ENCODE assay signal across 8 cellular contexts in the genomic region with DNA sequence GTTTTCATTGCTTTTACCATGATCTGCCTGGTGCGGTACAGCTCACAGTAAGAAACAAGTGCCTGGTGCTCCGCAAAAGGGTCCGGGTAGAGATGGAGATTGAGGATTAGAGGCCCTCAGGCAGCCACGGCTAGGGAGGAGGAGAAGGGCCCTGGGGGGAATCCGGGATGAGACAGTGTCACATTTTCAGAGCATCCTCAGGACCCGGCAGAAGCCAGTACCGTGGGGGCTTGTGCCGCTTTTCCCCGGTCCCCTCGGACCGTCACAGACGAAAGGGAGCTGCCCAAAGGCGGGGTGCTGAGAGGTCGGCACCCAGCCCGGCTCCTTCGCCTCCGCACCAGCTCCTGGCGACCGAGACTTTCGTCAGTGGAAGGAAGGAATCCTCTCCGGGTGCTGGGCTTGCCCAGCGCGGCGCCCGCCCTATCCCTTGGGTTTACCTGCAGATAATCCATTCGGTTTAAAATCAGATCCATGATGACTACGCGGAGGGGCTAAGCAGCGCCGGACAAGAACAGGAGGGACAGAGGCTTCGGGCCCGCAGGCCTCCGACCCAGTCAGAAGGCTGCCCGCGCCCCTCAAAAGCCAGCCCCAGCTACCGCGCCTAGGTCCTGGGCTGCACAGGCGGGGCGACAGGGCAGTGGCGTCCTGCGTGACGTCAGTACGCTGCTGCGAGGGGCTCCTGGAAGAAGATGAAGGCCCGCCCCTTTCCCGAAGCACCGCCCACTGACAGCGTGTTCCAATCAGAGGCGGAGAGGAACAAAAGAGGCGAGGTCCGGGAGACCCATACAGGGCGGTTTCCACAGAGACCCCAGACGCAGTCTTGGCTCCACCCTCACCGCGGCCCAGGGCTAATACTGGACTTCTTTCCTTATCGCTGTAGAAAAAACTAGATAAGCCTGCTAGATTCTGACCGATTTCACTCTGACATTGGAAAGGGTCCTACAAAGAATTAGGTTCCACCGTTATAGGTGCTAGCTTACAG. TPM values are rescaled to one million over a fixed set of nuclear protein-coding genes. Genes with fewer than 3 reads are reported as not detected.
A peak's percentile ranks its signal among the peaks of the same experiment; 100 is the strongest.
DNase-seq lines count a peak whose midpoint lies in the region; ATAC-seq and TF ChIP-seq lines count a peak whose summit lies in the region.

A gene with protein sequence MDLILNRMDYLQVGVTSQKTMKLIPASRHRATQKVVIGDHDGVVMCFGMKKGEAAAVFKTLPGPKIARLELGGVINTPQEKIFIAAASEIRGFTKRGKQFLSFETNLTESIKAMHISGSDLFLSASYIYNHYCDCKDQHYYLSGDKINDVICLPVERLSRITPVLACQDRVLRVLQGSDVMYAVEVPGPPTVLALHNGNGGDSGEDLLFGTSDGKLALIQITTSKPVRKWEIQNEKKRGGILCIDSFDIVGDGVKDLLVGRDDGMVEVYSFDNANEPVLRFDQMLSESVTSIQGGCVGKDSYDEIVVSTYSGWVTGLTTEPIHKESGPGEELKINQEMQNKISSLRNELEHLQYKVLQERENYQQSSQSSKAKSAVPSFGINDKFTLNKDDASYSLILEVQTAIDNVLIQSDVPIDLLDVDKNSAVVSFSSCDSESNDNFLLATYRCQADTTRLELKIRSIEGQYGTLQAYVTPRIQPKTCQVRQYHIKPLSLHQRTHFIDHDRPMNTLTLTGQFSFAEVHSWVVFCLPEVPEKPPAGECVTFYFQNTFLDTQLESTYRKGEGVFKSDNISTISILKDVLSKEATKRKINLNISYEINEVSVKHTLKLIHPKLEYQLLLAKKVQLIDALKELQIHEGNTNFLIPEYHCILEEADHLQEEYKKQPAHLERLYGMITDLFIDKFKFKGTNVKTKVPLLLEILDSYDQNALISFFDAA (minus strand): TSS at position 634 of the 982 bp plus-strand sequence. CDS start 161 bp downstream, at position 473.

- H3K9me3 Mint-ChIP-seq in CD8-positive, alpha-beta memory T cell: no peaks in the 10 kb centered on the region

- peak within 1 kb of the TSS; percentile 92 to 99 (median 97) for H3K4me3 Mint-ChIP-seq in CD8-positive, alpha-beta memory T cell

- peaks cover 7% of the 10 kb centered on the region for H3K4me1 ChIP-seq in CD8-positive, alpha-beta memory T cell (ENCODE audit: insufficient read depth, low read length)
- peaks cover 2% of the 10 kb centered on the region in 2 donors for H3K4me1 ChIP-seq in lung (ENCODE audit: control insufficient read depth in 2 of 2, insufficient read depth in 2 of 2, low read length in 2 of 2)

- H3K4me3 ChIP-seq in CD8-positive, alpha-beta memory T cell (ENCODE audit: low read length): peak within 1 kb of the TSS; percentile 78
- peak within 1 kb of the TSS; percentile 55 for H3K4me3 ChIP-seq in lung

- peak; percentile 91 to 96 (median 91) for DNase-seq in CD8-positive, alpha-beta memory T cell
- peak; percentile 82 for DNase-seq in HS-5 (ENCODE audit: low read depth)
- DNase-seq in NOMO-1 (lab: John Stamatoyannopoulos, UW; ENCODE audit: unreplicated experiment in 2 of 2): peak; percentile 90 to 93
- peak; percentile 94 for DNase-seq in effector CD8-positive, alpha-beta T cell (lab: John Stamatoyannopoulos, UW)
- DNase-seq in lung (ENCODE audit: low spot score): peak; percentile 99
- DNase-seq in stimulated activated CD4-positive, alpha-beta T cell treated with anti-CD3 and anti-CD28 coated beads, TNF-alpha, amount 100 ng/mL, for 4 hours (ENCODE audit: low read depth in 3 of 3): peak; percentile 90 to 96 (median 91)

- POLR2A ChIA-PET in CD8-positive, alpha-beta memory T cell (lab: Charles Lee): interaction anchor here (0.6 to 1.1 kb wide), 2 partner anchors 9 to 46 kb away, joined by 3 to 7 read pairs; no protein-coding TSS in a partner anchor
- POLR2A ChIA-PET in activated CD8-positive, alpha-beta memory T cell treated with anti-CD3 and anti-CD28 coated beads for 36 hours (lab: Charles Lee): interaction anchor here (0.7 to 1.1 kb wide), 2 partner anchors 46 to 69 kb away, joined by 3 to 5 read pairs; a partner anchor contains a TSS

- H3K4me1 Mint-ChIP-seq in CD8-positive, alpha-beta memory T cell: peaks cover 22 to 26% (median 22%) of the 10 kb centered on the region in 3 donors

- H3K36me3 ChIP-seq in CD8-positive, alpha-beta memory T cell (ENCODE audit: insufficient read depth, low read length): no peaks in the 10 kb centered on the region
- no peaks in the 10 kb centered on the region for H3K36me3 ChIP-seq in lung (ENCODE audit: control insufficient read depth in 2 of 2, insufficient read depth in 2 of 2, low read length in 2 of 2)

- H3K27ac Mint-ChIP-seq in CD8-positive, alpha-beta memory T cell: peak within 1 kb of the TSS; percentile 83 to 98 (median 95)

- peak within 1 kb of the TSS; percentile 71 for H3K27ac ChIP-seq in CD8-positive, alpha-beta memory T cell (ENCODE audit: low read depth, low read length)
- peak within 1 kb of the TSS; percentile 63 to 88 for H3K27ac ChIP-seq in lung (ENCODE audit: low read depth in 1 of 2, low read length in 1 of 2)

- H3K36me3 Mint-ChIP-seq in CD8-positive, alpha-beta memory T cell: peaks cover 7 to 25% (median 13%) of the 10 kb centered on the region in 3 donors

- CTCF ChIA-PET in CD8-positive, alpha-beta memory T cell (lab: Charles Lee): interaction anchor here (1.4 kb wide), 1 partner anchor 31 kb away, joined by 3 read pairs; no protein-coding TSS in a partner anchor
- CTCF ChIA-PET in activated CD8-positive, alpha-beta memory T cell treated with anti-CD3 and anti-CD28 coated beads for 36 hours (lab: Charles Lee): interaction anchor here (1.1 kb wide), 1 partner anchor 14 kb away, joined by 3 read pairs; no protein-coding TSS in a partner anchor

- ATAC-seq in GM19468 (IDR thresholded peaks at IDR 0.05; ENCODE audit: extremely low read depth, unreplicated experiment) (peak; percentile 99), lung (ENCODE audit: insufficient read depth, low FRiP score) (peak; percentile 99)

- TF ChIP-seq CTCF in lung (IDR thresholded peaks at IDR 0.05; ENCODE audit: control extremely low read depth, extremely low read depth): no peak

- 0 to 1% methylated on average over 58 of the region's 58 CpGs for WGBS in lung, 2 donors

- no peaks in the 10 kb centered on the region for H3K27me3 ChIP-seq in CD8-positive, alpha-beta memory T cell (ENCODE audit: insufficient read depth, low read length, poor library complexity, severe bottlenecking)
- no peaks in the 10 kb centered on the region for H3K27me3 ChIP-seq in lung (ENCODE audit: control insufficient read depth, insufficient read depth)

- peaks cover 12 to 28% of the 10 kb centered on the region in 2 donors for H3K27me3 Mint-ChIP-seq in CD8-positive, alpha-beta memory T cell

- H3K9me3 ChIP-seq in CD8-positive, alpha-beta memory T cell (ENCODE audit: low read length): no peaks in the 10 kb centered on the region
- H3K9me3 ChIP-seq in lung (ENCODE audit: control insufficient read depth in 2 of 2, insufficient read depth in 1 of 2, low read length in 1 of 2): no peaks in the 10 kb centered on the region

RNA-seq across cellular contexts. Expression of the gene that starts here (rescaled TPM):
- 10 to 100 TPM; 23.3 to 23.4 TPM for total RNA-seq in CD8-positive, alpha-beta memory T cell
- polyA plus RNA-seq in CD8-positive, alpha-beta memory T cell: 10.8 TPM
- total RNA-seq in activated CD8-positive, alpha-beta memory T cell treated with anti-CD3 and anti-CD28 coated beads for 36 hours: 10 to 100 TPM; 23.2 to 27.0 TPM
- total RNA-seq in lung: 10 to 100 TPM; 12.5 to 22.1 TPM
- polyA plus RNA-seq in lung: 1 to 10 TPM; 8.6 to 9.1 TPM

Comparison
In these comparisons a context has a peak if more than half of its experiments do, and no peak if none do; other contexts are left out.
1. Peak in every context shown above with its lines: DNase-seq, ATAC-seq, H3K4me3 ChIP-seq and H3K27ac ChIP-seq.